In genomic region chr6:45377041-45377554, GRCh38 we compare ENCODE assay signal across 8 cellular contexts. TPM values are rescaled to one million over a fixed set of nuclear protein-coding genes. Genes with fewer than 3 reads are reported as not detected.
DNase-seq lines count a peak whose midpoint lies in the region; ATAC-seq and TF ChIP-seq lines count a peak whose summit lies in the region.

No MANE protein-coding gene starts in this region.

- no peaks in the 10 kb centered on the region for H4K20me1 ChIP-seq in mammary epithelial cell (ENCODE audit: insufficient read depth, low read length)

- no peak for DNase-seq in Caco-2
- DNase-seq in NOMO-1 treated with dmso at 0.1 percent for 144 hours (lab: John Stamatoyannopoulos, UW; ENCODE audit: unreplicated experiment): peak; percentile 57
- peak; percentile 17 for DNase-seq in mammary epithelial cell
- no peak for DNase-seq in left lung
- peak in 2 of 49 donors; percentile 46 to 70 for DNase-seq in substantia nigra (lab: John Stamatoyannopoulos, UW)
- no peak for DNase-seq in activated CD4-positive, CD25-positive, alpha-beta regulatory T cell treated with anti-CD3 and anti-CD28 coated beads, Interleukin-2, amount 50 U/mL, for 72 hours

- peak overlapping the region; percentile 100 for H2AFZ ChIP-seq in mammary epithelial cell (ENCODE audit: low read depth, low read length)

- H3K9me3 Mint-ChIP-seq in Caco-2 (ENCODE audit: unreplicated experiment): no peaks in the 10 kb centered on the region

- in situ Hi-C loops in mammary epithelial cell (cut with MboI; ENCODE audit: low sequenced_read_pairs in 2 of 2): no loop called here

- H3K27me3 ChIP-seq in Caco-2 (replicated peaks; ENCODE audit: control insufficient read depth, insufficient read depth, low read length) (no peaks in the 10 kb centered on the region), mammary epithelial cell (ENCODE audit: insufficient read depth, low read length) (no peaks in the 10 kb centered on the region), left lung (no peaks in the 10 kb centered on the region)

- BruUV-seq in Caco-2 (replicated peaks; lab: Mats Ljungman, UMichigan): TSS peak; percentile 77
- BruUV-seq in mammary epithelial cell (replicated peaks; lab: Mats Ljungman, UMichigan): TSS peak; percentile 47

- H3K4me1 ChIP-seq in Caco-2 (peaks cover 9% of the 10 kb centered on the region), mammary epithelial cell (ENCODE audit: insufficient read depth, low read length) (peaks cover 15% of the 10 kb centered on the region), left lung (peaks cover 0 to 23% of the 10 kb centered on the region in 2 donors)

- H3K36me3 ChIP-seq in Caco-2 (ENCODE audit: control insufficient read depth, insufficient read depth, low read length) (no peaks in the 10 kb centered on the region), mammary epithelial cell (ENCODE audit: insufficient read depth, low read length) (no peaks in the 10 kb centered on the region), left lung (no peaks in the 10 kb centered on the region)

- H3K79me2 ChIP-seq in mammary epithelial cell (ENCODE audit: insufficient read depth, low read length): peaks cover 4% of the 10 kb centered on the region

- H3K9me3 ChIP-seq in Caco-2: no peaks in the 10 kb centered on the region
- H3K9me3 ChIP-seq in mammary epithelial cell (replicated peaks; ENCODE audit: insufficient read depth, low read length): no peaks in the 10 kb centered on the region
- H3K9me3 ChIP-seq in left lung: no peaks in the 10 kb centered on the region

- ATAC-seq in GM21576 (IDR thresholded peaks at IDR 0.05; ENCODE audit: unreplicated experiment) (peak; percentile 2), left lung (peak; percentile 10), GM21737 (IDR thresholded peaks at IDR 0.05; ENCODE audit: unreplicated experiment) (no peak)

- TF ChIP-seq CTCF in Caco-2 (IDR thresholded peaks at IDR 0.05; ENCODE audit: insufficient read depth in 1 of 2, low read depth in 1 of 2, low read length in 1 of 2, severe bottlenecking in 1 of 2, unreplicated experiment in 1 of 2): no peak
- no peak for TF ChIP-seq CTCF in mammary epithelial cell (conservative IDR thresholded peaks at IDR 0.05 in 1 of 2, IDR thresholded peaks at IDR 0.05 in 1 of 2; ENCODE audit: extremely low read depth in 1 of 2, insufficient read depth in 1 of 2, low read depth in 1 of 2, low read length in 2 of 2)
- no peak for TF ChIP-seq CTCF in left lung (IDR thresholded peaks at IDR 0.05)

- peaks cover 18% of the 10 kb centered on the region for H3K36me3 Mint-ChIP-seq in Caco-2 (ENCODE audit: insufficient read depth, unreplicated experiment)

- peak overlapping the region; percentile 99 for H3K4me3 Mint-ChIP-seq in Caco-2 (ENCODE audit: unreplicated experiment)

- CTCF ChIA-PET in Caco-2 (lab: Charles Lee) (interaction anchor here (0.6 to 1.8 kb wide), 2 partner anchors 338 to 348 kb away, joined by 3 to 11 read pairs; no protein-coding TSS in a partner anchor), mammary epithelial cell (lab: Charles Lee; ENCODE audit: low non-redundant PET) (no interaction called here)

- POLR2A ChIA-PET in Caco-2 (lab: Charles Lee): no interaction called here

- peak overlapping the region; percentile 81 for H3K27ac ChIP-seq in mammary epithelial cell (ENCODE audit: insufficient read depth, low read depth, low read length)
- peak overlapping the region; percentile 94 to 96 for H3K27ac ChIP-seq in left lung
- H3K27ac ChIP-seq in substantia nigra (ENCODE audit: low read depth, low read length, poor library complexity, severe bottlenecking): peak overlapping the region; percentile 95

- no peaks in the 10 kb centered on the region for H3K27me3 Mint-ChIP-seq in Caco-2 (ENCODE audit: insufficient read depth, unreplicated experiment)

- H3K4me3 ChIP-seq in Caco-2 (ENCODE audit: low read depth, low read length) (peak overlapping the region; percentile 89), mammary epithelial cell (replicated peaks in 1 of 3; ENCODE audit: insufficient read depth in 1 of 3, low read depth in 2 of 3, low read length in 3 of 3) (peak overlapping the region; percentile 72 to 83 (median 79)), left lung (peak overlapping the region; percentile 67 to 77)

- H3K4me2 ChIP-seq in mammary epithelial cell (ENCODE audit: insufficient read depth, low read depth, low read length): peak overlapping the region; percentile 94

- under 1% methylated on average over 13 of the region's 21 CpGs for WGBS in mammary epithelial cell (ENCODE audit: low coverage, missing lambda C conversion rate)

- intact Hi-C loops in Caco-2 (cut with micrococcal nuclease; ENCODE audit: unreplicated experiment): no loop called here
- intact Hi-C loops in mammary epithelial cell (cut with micrococcal nuclease): loop anchor here (1.0 to 5.0 kb wide), 3 partner anchors 240 to 722 kb away; no protein-coding TSS in a partner anchor
- intact Hi-C loops in left lung (cut with DNase I): no loop called here

- H3K9ac ChIP-seq in mammary epithelial cell (ENCODE audit: insufficient read depth, low read length): peak overlapping the region; percentile 91

- peaks cover 7% of the 10 kb centered on the region for H3K4me1 Mint-ChIP-seq in Caco-2 (ENCODE audit: low read depth, unreplicated experiment)

- H3K27ac Mint-ChIP-seq in Caco-2 (ENCODE audit: unreplicated experiment): peak overlapping the region; percentile 98

- dilution Hi-C loops in mammary epithelial cell (cut with HindIII; ENCODE audit: low sequenced_read_pairs): no loop called here

RNA-seq across cellular contexts. Expression of gene SUPT3H, which starts 0.6 kb away (rescaled TPM):
- total RNA-seq in Caco-2 (2022) (13.2 and 15.7 TPM in 2 replicates), mammary epithelial cell (1 to 10 TPM; 7.3 to 8.3 TPM), left lung (1 to 10 TPM; 4.7 to 5.4 TPM)
- 6.1 TPM for polyA plus RNA-seq in mammary epithelial cell
- not detected for polyA minus RNA-seq in mammary epithelial cell

RNA-seq across cellular contexts. Expression of gene RUNX2, which starts 49.0 kb away (rescaled TPM):
- total RNA-seq in Caco-2 (2022) (not detected in 2 replicates), mammary epithelial cell (1 to 10 TPM; 4.2 to 5.4 TPM), left lung (1 to 10 TPM; 5.2 to 5.9 TPM)
- 0.93 TPM for polyA plus RNA-seq in mammary epithelial cell
- not detected for polyA minus RNA-seq in mammary epithelial cell

Comparison
In these comparisons a context has a peak if more than half of its experiments do, and no peak if none do; other contexts are left out.
1. DNase-seq: peak in NOMO-1 treated with dmso at 0.1 percent for 144 hours (single experiment) and mammary epithelial cell (single experiment); none in Caco-2 (0 of 2), left lung (0 of 2) and activated CD4-positive, CD25-positive, alpha-beta regulatory T cell treated with anti-CD3 and anti-CD28 coated beads, Interleukin-2, amount 50 U/mL, for 72 hours (single experiment).
2. Peak in every context shown above with its lines, with median percentiles within 50 percentile points of each other: H3K4me3 ChIP-seq and H3K27ac ChIP-seq.